ENCODE assay signal across 10 cellular contexts in the genomic region with DNA sequence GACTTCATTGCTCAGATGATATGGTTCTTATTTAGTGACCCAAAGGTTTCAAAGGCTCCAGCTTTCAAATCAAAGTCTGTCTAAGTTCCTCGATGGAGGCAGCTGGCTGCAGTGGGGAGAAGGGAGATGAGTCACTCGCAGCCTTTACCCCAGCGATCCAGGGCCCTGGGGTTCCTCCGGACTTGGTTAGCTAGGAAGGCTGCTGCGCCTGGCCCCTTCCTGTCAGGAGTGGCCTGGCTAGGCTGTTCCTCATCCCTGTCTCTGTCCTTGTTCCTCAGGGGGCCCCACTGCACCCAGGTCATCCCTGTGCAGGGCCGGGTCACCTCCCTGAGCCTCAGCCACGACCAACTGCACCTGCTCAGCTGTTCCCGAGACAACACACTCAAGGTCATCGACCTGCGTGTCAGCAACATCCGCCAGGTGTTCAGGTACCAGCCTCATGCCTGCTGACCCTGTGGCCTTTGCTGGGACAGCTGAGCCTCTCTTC. TPM values are rescaled to one million over a fixed set of nuclear protein-coding genes. Genes with fewer than 3 reads are reported as not detected.
DNase-seq lines count a peak whose midpoint lies in the region; ATAC-seq and TF ChIP-seq lines count a peak whose summit lies in the region.
"Had no signal": no experiment of that assay in that cellular context is flagged by ENCODE, and none has a peak within 500 bp of the region (broad histone marks: within the 10 kb centered on the region; RNA-seq: fewer than 3 reads in every experiment).

No MANE protein-coding gene starts in this region.

- DNase-seq in activated CD4-positive, alpha-beta T cell treated with anti-CD3 and anti-CD28 coated beads for 36 hours, result no peak
- no peak for DNase-seq in activated CD4-positive, alpha-beta T cell treated with anti-CD3 and anti-CD28 coated beads, Interleukin-2, amount 50 U/mL, for 1 hour
- DNase-seq in RPMI8226 (peak; percentile 21), fibroblast of mammary gland (ENCODE audit: low read depth) (peak; percentile 60), DMS153 treated with DMSO at 0.1 percent for 48 hours (lab: John Stamatoyannopoulos, UW; ENCODE audit: unreplicated experiment) (no peak), DMS 273 (lab: John Stamatoyannopoulos, UW; ENCODE audit: unreplicated experiment) (no peak)
- DNase-seq: amygdala, thyroid gland had no signal

- intact Hi-C loops in activated CD4-positive, alpha-beta T cell treated with anti-CD3 and anti-CD28 coated beads for 36 hours (cut with DNase I, micrococcal nuclease), result no loop called here

- H3K27ac Mint-ChIP-seq in activated CD4-positive, alpha-beta T cell treated with anti-CD3 and anti-CD28 coated beads for 36 hours, result peak overlapping the region; percentile 82
- peak overlapping the region; percentile 67 for H3K27ac Mint-ChIP-seq in stimulated activated memory B cell treated with anti-CD40 and anti-IgM and Interleukin-4, amounts not matched to agents 10 μg/mL and 1 μg/mL and 100 μg/mL, for 72 hours

- peak; percentile 22 for ATAC-seq in activated CD4-positive, alpha-beta T cell treated with anti-CD3 and anti-CD28 coated beads for 36 hours
- ATAC-seq in stimulated activated memory B cell treated with anti-CD40 and anti-IgM and Interleukin-4, amounts not matched to agents 10 μg/mL and 1 μg/mL and 100 μg/mL, for 72 hours, result no peak
- no peak for ATAC-seq in GM21360 (IDR thresholded peaks at IDR 0.05; ENCODE audit: unreplicated experiment)

- POLR2A ChIA-PET in activated CD4-positive, alpha-beta T cell treated with anti-CD3 and anti-CD28 coated beads for 36 hours (lab: Charles Lee), result interaction anchor here (0.6 to 1.0 kb wide), 4 partner anchors 12 to 585 kb away, joined by 3 to 8 read pairs (median 4); no protein-coding TSS in a partner anchor

- H3K36me3 Mint-ChIP-seq in activated CD4-positive, alpha-beta T cell treated with anti-CD3 and anti-CD28 coated beads for 36 hours (ENCODE audit: low read depth), result peaks cover 16% of the 10 kb centered on the region
- peaks cover 55% of the 10 kb centered on the region for H3K36me3 Mint-ChIP-seq in stimulated activated memory B cell treated with anti-CD40 and anti-IgM and Interleukin-4, amounts not matched to agents 10 μg/mL and 1 μg/mL and 100 μg/mL, for 72 hours

- H3K4me1 Mint-ChIP-seq in activated CD4-positive, alpha-beta T cell treated with anti-CD3 and anti-CD28 coated beads for 36 hours, result peaks cover 11% of the 10 kb centered on the region
- H3K4me1 Mint-ChIP-seq in stimulated activated memory B cell treated with anti-CD40 and anti-IgM and Interleukin-4, amounts not matched to agents 10 μg/mL and 1 μg/mL and 100 μg/mL, for 72 hours, result peaks cover 84% of the 10 kb centered on the region

- no peak overlapping the region for H3K4me3 ChIP-seq in fibroblast of mammary gland (ENCODE audit: control insufficient read depth, low read depth, low read length)
- H3K4me3 ChIP-seq: thyroid gland had no signal

- H3K4me3 Mint-ChIP-seq in activated CD4-positive, alpha-beta T cell treated with anti-CD3 and anti-CD28 coated beads for 36 hours, result no peak overlapping the region
- peak overlapping the region; percentile 25 for H3K4me3 Mint-ChIP-seq in stimulated activated memory B cell treated with anti-CD40 and anti-IgM and Interleukin-4, amounts not matched to agents 10 μg/mL and 1 μg/mL and 100 μg/mL, for 72 hours

- no peaks in the 10 kb centered on the region for H3K9me3 Mint-ChIP-seq in activated CD4-positive, alpha-beta T cell treated with anti-CD3 and anti-CD28 coated beads for 36 hours (ENCODE audit: low read depth)
- H3K9me3 Mint-ChIP-seq in stimulated activated memory B cell treated with anti-CD40 and anti-IgM and Interleukin-4, amounts not matched to agents 10 μg/mL and 1 μg/mL and 100 μg/mL, for 72 hours, result no peaks in the 10 kb centered on the region

- no peak for TF ChIP-seq CTCF in fibroblast of mammary gland (conservative IDR thresholded peaks at IDR 0.05; ENCODE audit: control insufficient read depth, insufficient read depth, low read depth, low read length)

- H3K27me3 Mint-ChIP-seq in activated CD4-positive, alpha-beta T cell treated with anti-CD3 and anti-CD28 coated beads for 36 hours, result no peaks in the 10 kb centered on the region
- H3K27me3 Mint-ChIP-seq in stimulated activated memory B cell treated with anti-CD40 and anti-IgM and Interleukin-4, amounts not matched to agents 10 μg/mL and 1 μg/mL and 100 μg/mL, for 72 hours, result no peaks in the 10 kb centered on the region

- CTCF ChIA-PET in activated CD4-positive, alpha-beta T cell treated with anti-CD3 and anti-CD28 coated beads for 36 hours (lab: Charles Lee), result interaction anchor here (0.5 to 2.9 kb wide), 8 partner anchors 15 to 682 kb away, joined by 3 to 11 read pairs (median 4); no protein-coding TSS in a partner anchor

RNA-seq across cellular contexts. Expression of a gene that starts 13.9 kb away (rescaled TPM):
- 10 to 100 TPM; 55.3 to 59.4 TPM for total RNA-seq in activated CD4-positive, alpha-beta T cell treated with anti-CD3 and anti-CD28 coated beads for 36 hours

RNA-seq across cellular contexts. Expression of a gene that starts 34.3 kb away (rescaled TPM):
- 10 to 100 TPM in 1 of 2 experiments, 1 to 10 TPM in 1; 8.3 to 12.9 TPM for total RNA-seq in activated CD4-positive, alpha-beta T cell treated with anti-CD3 and anti-CD28 coated beads for 36 hours

Comparison
In these comparisons a context has a peak if more than half of its experiments do, and no peak if none do; other contexts are left out.
1. DNase-seq: peak in RPMI8226 (single experiment) and fibroblast of mammary gland (single experiment); none in activated CD4-positive, alpha-beta T cell treated with anti-CD3 and anti-CD28 coated beads for 36 hours (single experiment), activated CD4-positive, alpha-beta T cell treated with anti-CD3 and anti-CD28 coated beads, Interleukin-2, amount 50 U/mL, for 1 hour (single experiment), DMS153 treated with DMSO at 0.1 percent for 48 hours (single experiment) and DMS 273 (single experiment).